In genomic region chr7:29657856-29658255, GRCh38 we compare ENCODE assay signal across 33 cellular contexts.
"Had no signal": no experiment of that assay in that cellular context is flagged by ENCODE, and none has a peak within 500 bp of the region (broad histone marks: within the 10 kb centered on the region; RNA-seq: fewer than 3 reads in every experiment).

No MANE protein-coding gene starts in this region.

- H3K4me1 Mint-ChIP-seq: activated B cell treated with CpG ODN at 0.5 μM for 24 hours; activated T-helper 17 cell treated with anti-CD3 and anti-CD28 coated beads, Interleukin-2, amount 50 U/mL, for 72 hours; central memory CD8-positive, alpha-beta T cell; endodermal cell had no signal

- H3K9me3 Mint-ChIP-seq: activated B cell treated with CpG ODN at 0.5 μM for 24 hours; activated CD8-positive, alpha-beta T cell treated with anti-CD3 and anti-CD28 coated beads for 36 hours; activated T-cell treated with anti-CD3 and anti-CD28 coated beads, Interleukin-2, amount 50 U/mL, for 4 hours; activated T-helper 17 cell treated with anti-CD3 and anti-CD28 coated beads, Interleukin-2, amount 50 U/mL, for 72 hours; central memory CD8-positive, alpha-beta T cell; dendritic cell treated with granulocyte-macrophage colony-stimulating factor and Interleukin-4, amounts not matched to agents 40 ng/mL and 50 ng/mL, for 4 days; endodermal cell had no signal

- H3K27me3 Mint-ChIP-seq: activated B cell treated with CpG ODN at 0.5 μM for 24 hours; activated CD8-positive, alpha-beta T cell treated with anti-CD3 and anti-CD28 coated beads for 36 hours; dendritic cell treated with granulocyte-macrophage colony-stimulating factor and Interleukin-4, amounts not matched to agents 40 ng/mL and 50 ng/mL, for 4 days had no signal

- H3K36me3 Mint-ChIP-seq: activated naive CD8-positive, alpha-beta T cell had no signal

- H3K4me1 ChIP-seq: foreskin keratinocyte, gastrocnemius medialis had no signal

- DNase-seq: activated B cell treated with CpG ODN at 0.5 μM for 24 hours; activated CD4-positive, alpha-beta T cell treated with anti-CD3 and anti-CD28 coated beads for 48 hours; activated CD4-positive, alpha-beta T cell treated with anti-CD3 and anti-CD28 coated beads, Interleukin-2, amount 50 U/mL, for 1 hour; activated CD4-positive, alpha-beta T cell treated with anti-CD3 and anti-CD28 coated beads, Interleukin-2, amount 50 U/mL, for 48 hours; activated CD8-positive, alpha-beta memory T cell treated with anti-CD3 and anti-CD28 coated beads for 24 hours; activated CD8-positive, alpha-beta T cell treated with anti-CD3 and anti-CD28 coated beads for 36 hours; activated effector memory CD4-positive, alpha-beta T cell treated with Interleukin-2 at 50 U/mL for 16 hours; activated gamma-delta T cell treated with Interleukin-2 at 50 U/mL for 16 hours; activated naive CD4-positive, alpha-beta T cell treated with anti-CD3 and anti-CD28 coated beads, Interleukin-2, amount 50 U/mL, for 16 hours; activated naive CD4-positive, alpha-beta T cell treated with Interleukin-2 at 50 U/mL for 16 hours; activated T-cell treated with anti-CD3 and anti-CD28 coated beads, Interleukin-2, amount 50 U/mL, for 4 hours; amniotic stem cell; anterior cingulate cortex; brain microvascular endothelial cell; dorsolateral prefrontal cortex; effector memory CD4-positive, alpha-beta T cell; endodermal cell; erythroblast; foreskin keratinocyte; gastrocnemius medialis; heart right ventricle; T-helper 2 cell; T-helper 9 cell; WERI-Rb-1 had no signal

- H3K4me3 ChIP-seq: coronary artery, dorsolateral prefrontal cortex, esophagus muscularis mucosa, gastrocnemius medialis, heart right ventricle had no signal

- H3K27me3 ChIP-seq: brain microvascular endothelial cell, dorsolateral prefrontal cortex, esophagus muscularis mucosa, foreskin keratinocyte, gastrocnemius medialis, heart right ventricle had no signal

- FAIRE-seq: astrocyte, bronchial epithelial cell had no signal

- H3K4me3 Mint-ChIP-seq: activated B cell treated with CpG ODN at 0.5 μM for 24 hours; activated CD8-positive, alpha-beta T cell treated with anti-CD3 and anti-CD28 coated beads for 36 hours; activated naive CD8-positive, alpha-beta T cell; activated T-cell treated with anti-CD3 and anti-CD28 coated beads, Interleukin-2, amount 50 U/mL, for 4 hours; activated T-helper 17 cell treated with anti-CD3 and anti-CD28 coated beads, Interleukin-2, amount 50 U/mL, for 72 hours; central memory CD8-positive, alpha-beta T cell; dendritic cell treated with granulocyte-macrophage colony-stimulating factor and Interleukin-4, amounts not matched to agents 40 ng/mL and 50 ng/mL, for 4 days; endodermal cell had no signal

- H3K36me3 ChIP-seq: brain microvascular endothelial cell, esophagus muscularis mucosa, gastrocnemius medialis, heart right ventricle, WERI-Rb-1 had no signal

- H3K27ac ChIP-seq: brain microvascular endothelial cell, coronary artery, dorsolateral prefrontal cortex, esophagus muscularis mucosa, foreskin keratinocyte, gastrocnemius medialis, heart right ventricle, WERI-Rb-1 had no signal

- H3K27ac Mint-ChIP-seq: activated B cell treated with CpG ODN at 0.5 μM for 24 hours; activated CD8-positive, alpha-beta T cell treated with anti-CD3 and anti-CD28 coated beads for 36 hours; activated naive CD8-positive, alpha-beta T cell; activated T-helper 17 cell treated with anti-CD3 and anti-CD28 coated beads, Interleukin-2, amount 50 U/mL, for 72 hours; dendritic cell treated with granulocyte-macrophage colony-stimulating factor and Interleukin-4, amounts not matched to agents 40 ng/mL and 50 ng/mL, for 4 days; endodermal cell had no signal

- ATAC-seq: activated CD4-positive, CD25-positive, alpha-beta regulatory T cell treated with anti-CD3 and anti-CD28 coated beads, Interleukin-2, amount 50 U/mL, for 24 hours; activated CD8-positive, alpha-beta T cell treated with anti-CD3 and anti-CD28 coated beads for 36 hours; activated T-cell treated with anti-CD3 and anti-CD28 coated beads, Interleukin-2, amount 50 U/mL, for 4 hours; activated T-helper 17 cell treated with anti-CD3 and anti-CD28 coated beads, Interleukin-2, amount 50 U/mL, for 72 hours; foreskin keratinocyte; gastrocnemius medialis; heart right ventricle had no signal

- H3K9me3 ChIP-seq: esophagus muscularis mucosa, gastrocnemius medialis had no signal
